1 cellular context compared by ENCODE assay signal in genomic region chr14:52929192-52929807, GRCh38.
TF ChIP-seq lines count a peak whose summit lies in the region.

No MANE protein-coding gene starts in this region.

TF ChIP-seq in GM23338, 12 proteins besides CTCF, POLR2A, EP300 and RAD21 (continued from another document):
- TF ChIP-seq, protein P1, sequence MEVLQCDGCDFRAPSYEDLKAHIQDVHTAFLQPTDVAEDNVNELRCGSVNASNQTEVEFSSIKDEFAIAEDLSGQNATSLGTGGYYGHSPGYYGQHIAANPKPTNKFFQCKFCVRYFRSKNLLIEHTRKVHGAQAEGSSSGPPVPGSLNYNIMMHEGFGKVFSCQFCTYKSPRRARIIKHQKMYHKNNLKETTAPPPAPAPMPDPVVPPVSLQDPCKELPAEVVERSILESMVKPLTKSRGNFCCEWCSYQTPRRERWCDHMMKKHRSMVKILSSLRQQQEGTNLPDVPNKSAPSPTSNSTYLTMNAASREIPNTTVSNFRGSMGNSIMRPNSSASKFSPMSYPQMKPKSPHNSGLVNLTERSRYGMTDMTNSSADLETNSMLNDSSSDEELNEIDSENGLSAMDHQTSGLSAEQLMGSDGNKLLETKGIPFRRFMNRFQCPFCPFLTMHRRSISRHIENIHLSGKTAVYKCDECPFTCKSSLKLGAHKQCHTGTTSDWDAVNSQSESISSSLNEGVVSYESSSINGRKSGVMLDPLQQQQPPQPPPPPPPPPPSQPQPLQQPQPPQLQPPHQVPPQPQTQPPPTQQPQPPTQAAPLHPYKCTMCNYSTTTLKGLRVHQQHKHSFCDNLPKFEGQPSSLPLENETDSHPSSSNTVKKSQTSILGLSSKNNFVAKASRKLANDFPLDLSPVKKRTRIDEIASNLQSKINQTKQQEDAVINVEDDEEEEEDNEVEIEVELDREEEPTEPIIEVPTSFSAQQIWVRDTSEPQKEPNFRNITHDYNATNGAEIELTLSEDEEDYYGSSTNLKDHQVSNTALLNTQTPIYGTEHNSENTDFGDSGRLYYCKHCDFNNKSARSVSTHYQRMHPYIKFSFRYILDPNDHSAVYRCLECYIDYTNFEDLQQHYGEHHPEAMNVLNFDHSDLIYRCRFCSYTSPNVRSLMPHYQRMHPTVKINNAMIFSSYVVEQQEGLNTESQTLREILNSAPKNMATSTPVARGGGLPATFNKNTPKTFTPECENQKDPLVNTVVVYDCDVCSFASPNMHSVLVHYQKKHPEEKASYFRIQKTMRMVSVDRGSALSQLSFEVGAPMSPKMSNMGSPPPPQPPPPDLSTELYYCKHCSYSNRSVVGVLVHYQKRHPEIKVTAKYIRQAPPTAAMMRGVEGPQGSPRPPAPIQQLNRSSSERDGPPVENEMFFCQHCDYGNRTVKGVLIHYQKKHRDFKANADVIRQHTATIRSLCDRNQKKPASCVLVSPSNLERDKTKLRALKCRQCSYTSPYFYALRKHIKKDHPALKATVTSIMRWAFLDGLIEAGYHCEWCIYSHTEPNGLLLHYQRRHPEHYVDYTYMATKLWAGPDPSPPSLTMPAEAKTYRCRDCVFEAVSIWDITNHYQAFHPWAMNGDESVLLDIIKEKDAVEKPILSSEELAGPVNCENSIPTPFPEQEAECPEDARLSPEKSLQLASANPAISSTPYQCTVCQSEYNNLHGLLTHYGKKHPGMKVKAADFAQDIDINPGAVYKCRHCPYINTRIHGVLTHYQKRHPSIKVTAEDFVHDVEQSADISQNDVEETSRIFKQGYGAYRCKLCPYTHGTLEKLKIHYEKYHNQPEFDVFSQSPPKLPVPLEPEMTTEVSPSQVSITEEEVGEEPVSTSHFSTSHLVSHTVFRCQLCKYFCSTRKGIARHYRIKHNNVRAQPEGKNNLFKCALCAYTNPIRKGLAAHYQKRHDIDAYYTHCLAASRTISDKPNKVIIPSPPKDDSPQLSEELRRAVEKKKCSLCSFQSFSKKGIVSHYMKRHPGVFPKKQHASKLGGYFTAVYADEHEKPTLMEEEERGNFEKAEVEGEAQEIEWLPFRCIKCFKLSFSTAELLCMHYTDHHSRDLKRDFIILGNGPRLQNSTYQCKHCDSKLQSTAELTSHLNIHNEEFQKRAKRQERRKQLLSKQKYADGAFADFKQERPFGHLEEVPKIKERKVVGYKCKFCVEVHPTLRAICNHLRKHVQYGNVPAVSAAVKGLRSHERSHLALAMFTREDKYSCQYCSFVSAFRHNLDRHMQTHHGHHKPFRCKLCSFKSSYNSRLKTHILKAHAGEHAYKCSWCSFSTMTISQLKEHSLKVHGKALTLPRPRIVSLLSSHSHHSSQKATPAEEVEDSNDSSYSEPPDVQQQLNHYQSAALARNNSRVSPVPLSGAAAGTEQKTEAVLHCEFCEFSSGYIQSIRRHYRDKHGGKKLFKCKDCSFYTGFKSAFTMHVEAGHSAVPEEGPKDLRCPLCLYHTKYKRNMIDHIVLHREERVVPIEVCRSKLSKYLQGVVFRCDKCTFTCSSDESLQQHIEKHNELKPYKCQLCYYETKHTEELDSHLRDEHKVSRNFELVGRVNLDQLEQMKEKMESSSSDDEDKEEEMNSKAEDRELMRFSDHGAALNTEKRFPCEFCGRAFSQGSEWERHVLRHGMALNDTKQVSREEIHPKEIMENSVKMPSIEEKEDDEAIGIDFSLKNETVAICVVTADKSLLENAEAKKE (CRISPR knock-in tag; IDR thresholded peaks at IDR 0.05): no peak
- no peak for TF ChIP-seq REST (IDR thresholded peaks at IDR 0.05; ENCODE audit: unreplicated experiment)
- no peak for TF ChIP-seq JUNB (IDR thresholded peaks at IDR 0.05; ENCODE audit: unreplicated experiment)
- no peak for TF ChIP-seq ZNF114 (CRISPR knock-in tag; IDR thresholded peaks at IDR 0.05)
- no peak for TF ChIP-seq EZH2 (IDR thresholded peaks at IDR 0.05; ENCODE audit: low read depth, unreplicated experiment)
